13 cellular contexts compared by ENCODE assay signal in the genomic region with DNA sequence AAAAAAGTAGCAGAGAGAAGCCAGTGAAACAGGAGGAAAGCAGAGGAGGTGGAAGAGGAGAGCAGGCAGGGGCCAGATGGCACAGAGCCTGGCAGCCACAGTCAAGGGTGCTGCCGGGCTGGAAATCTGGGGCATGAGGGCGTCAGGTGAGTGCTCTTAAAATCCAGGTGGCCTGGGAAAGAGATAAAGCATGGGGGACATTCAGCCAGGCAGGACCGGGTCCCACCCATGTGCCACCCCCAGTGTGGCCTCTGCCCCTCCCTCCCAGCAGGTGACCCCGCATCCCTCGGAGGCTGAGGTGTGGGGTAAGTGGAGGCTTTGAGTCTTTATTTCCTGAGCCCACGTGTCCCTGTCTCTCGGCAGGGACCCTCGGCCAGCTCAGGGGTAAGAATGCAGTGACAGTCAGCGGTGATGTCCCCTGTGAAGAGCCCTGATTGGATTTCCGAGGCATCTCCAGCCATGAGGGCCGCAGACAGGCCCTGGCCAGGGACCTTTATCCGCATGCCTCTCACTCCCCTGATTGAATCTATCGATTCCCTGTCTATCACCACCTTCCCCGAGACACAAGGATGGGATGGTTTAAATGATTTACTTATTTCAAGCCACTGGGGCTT. TPM values are rescaled to one million over a fixed set of nuclear protein-coding genes. Genes with fewer than 3 reads are reported as not detected.
DNase-seq lines count a peak whose midpoint lies in the region; ATAC-seq and TF ChIP-seq lines count a peak whose summit lies in the region.
"Had no signal": no experiment of that assay in that cellular context is flagged by ENCODE, and none has a peak within 500 bp of the region (broad histone marks: within the 10 kb centered on the region; RNA-seq: fewer than 3 reads in every experiment).

No MANE protein-coding gene starts in this region.

- no peaks in the 10 kb centered on the region; the same call in 2 of the 3 replicates for H3K9me3 Mint-ChIP-seq in GM23338

- no peaks in the 10 kb centered on the region for H3K4me1 ChIP-seq in GM23338 (ENCODE audit: insufficient read depth)
- H3K4me1 ChIP-seq: BE2C had no signal

- H3K27me3 Mint-ChIP-seq in GM23338 (ENCODE audit: insufficient read depth, low read depth, poor library complexity) = no peaks in the 10 kb centered on the region

- TF ChIP-seq CTCF in GM23338 (conservative IDR thresholded peaks at IDR 0.05; ENCODE audit: low read depth in 2 of 2) (no peak), RWPE1 (conservative IDR thresholded peaks at IDR 0.05; ENCODE audit: low read depth) (no peak), GM13976 (IDR thresholded peaks at IDR 0.05; ENCODE audit: borderline replicate concordance, control extremely low read depth, extremely low read depth, insufficient read depth, missing control alignments) (no peak)

- H4K20me1 ChIP-seq in GM23338 (replicated peaks; ENCODE audit: insufficient read depth) = no peaks in the 10 kb centered on the region

- no peaks in the 10 kb centered on the region for H3K36me3 ChIP-seq in GM23338 (ENCODE audit: insufficient read depth)
- H3K36me3 ChIP-seq: BE2C had no signal

- no peak overlapping the region for H3K27ac ChIP-seq in GM23338 (ENCODE audit: low read depth)
- H3K27ac ChIP-seq in RWPE1 = peak overlapping the region; percentile 87

- H3K79me2 ChIP-seq in GM23338 (replicated peaks; ENCODE audit: insufficient read depth) = no peaks in the 10 kb centered on the region

- H3K27me3 ChIP-seq in GM23338 (ENCODE audit: insufficient read depth) = no peaks in the 10 kb centered on the region
- H3K27me3 ChIP-seq: BE2C had no signal

- no peak overlapping the region for H3K4me3 Mint-ChIP-seq in GM23338

- ATAC-seq in GM23338 = peak; percentile 69
- no peak for ATAC-seq in GM21381 (IDR thresholded peaks at IDR 0.05; ENCODE audit: unreplicated experiment)

- H3K4me2 ChIP-seq in GM23338 = no peak overlapping the region

- H3K36me3 Mint-ChIP-seq in GM23338 (ENCODE audit: low read depth) = no peaks in the 10 kb centered on the region; the same call in 2 of the 3 replicates
- H3K36me3 Mint-ChIP-seq: CD4-positive, alpha-beta memory T cell had no signal

- POLR2A ChIA-PET in RWPE1 (lab: Yijun Ruan, JAX; ENCODE audit: low non-redundant PET) = no interaction called here

- H3K9me2 ChIP-seq in GM23338 (ENCODE audit: insufficient read depth) = no peaks in the 10 kb centered on the region

- intact Hi-C loops in posterior vena cava (cut with DNase I) = loop anchor here in 1 of 2 donors (10.0 kb wide), 2 partner anchors 76 to 1086 kb away; no protein-coding TSS in a partner anchor

- DNase-seq in GM23338 (ENCODE audit: low spot score) (peak; percentile 12), NCI-H1694 treated with DMSO at 0.1 percent for 48 hours (lab: John Stamatoyannopoulos, UW) (peak; percentile 42), RWPE1 (ENCODE audit: low spot score) (no peak), posterior vena cava (ENCODE audit: low spot score) (peak; percentile 72), GM13976 (ENCODE audit: low spot score) (no peak), RKO (ENCODE audit: low spot score) (no peak)
- DNase-seq: BE2C; CD4-positive, alpha-beta memory T cell; Karpas-422; NCI-H1105 treated with DMSO at 0.1 percent for 48 hours; NCI-H2081; NCI-H446 treated with DMSO at 0.1 percent for 48 hours had no signal

- peaks cover 8% of the 10 kb centered on the region for H3K4me1 Mint-ChIP-seq in GM23338
- H3K4me1 Mint-ChIP-seq: CD4-positive, alpha-beta memory T cell had no signal

- in situ Hi-C loops in GM13976 (cut with MboI; ENCODE audit: low sequenced_read_pairs, unreplicated experiment) = no loop called here

- no peaks in the 10 kb centered on the region for H3F3A ChIP-seq in GM23338 (replicated peaks; ENCODE audit: low read depth)

- no peak overlapping the region for H3K27ac Mint-ChIP-seq in GM23338
- H3K27ac Mint-ChIP-seq: CD4-positive, alpha-beta memory T cell had no signal

- CTCF ChIA-PET in RWPE1 (lab: Yijun Ruan, JAX) = interaction anchor here (2.7 kb wide), 1 partner anchor 33 kb away, joined by 11 read pairs; no protein-coding TSS in a partner anchor

- no peak overlapping the region for H3K4me3 ChIP-seq in GM23338

- no peak overlapping the region for H2AFZ ChIP-seq in GM23338

TF ChIP-seq in GM23338, 12 proteins besides CTCF, POLR2A, EP300 and RAD21:
- TF ChIP-seq EZH2phosphoT487 (IDR thresholded peaks at IDR 0.05; ENCODE audit: unreplicated experiment) = no peak
- TF ChIP-seq EZH2 (IDR thresholded peaks at IDR 0.05; ENCODE audit: low read depth, unreplicated experiment) = no peak
- TF ChIP-seq ZNF114 (CRISPR knock-in tag; IDR thresholded peaks at IDR 0.05) = no peak
- no peak for TF ChIP-seq NANOG (IDR thresholded peaks at IDR 0.05; ENCODE audit: borderline replicate concordance)
- TF ChIP-seq, protein P1, sequence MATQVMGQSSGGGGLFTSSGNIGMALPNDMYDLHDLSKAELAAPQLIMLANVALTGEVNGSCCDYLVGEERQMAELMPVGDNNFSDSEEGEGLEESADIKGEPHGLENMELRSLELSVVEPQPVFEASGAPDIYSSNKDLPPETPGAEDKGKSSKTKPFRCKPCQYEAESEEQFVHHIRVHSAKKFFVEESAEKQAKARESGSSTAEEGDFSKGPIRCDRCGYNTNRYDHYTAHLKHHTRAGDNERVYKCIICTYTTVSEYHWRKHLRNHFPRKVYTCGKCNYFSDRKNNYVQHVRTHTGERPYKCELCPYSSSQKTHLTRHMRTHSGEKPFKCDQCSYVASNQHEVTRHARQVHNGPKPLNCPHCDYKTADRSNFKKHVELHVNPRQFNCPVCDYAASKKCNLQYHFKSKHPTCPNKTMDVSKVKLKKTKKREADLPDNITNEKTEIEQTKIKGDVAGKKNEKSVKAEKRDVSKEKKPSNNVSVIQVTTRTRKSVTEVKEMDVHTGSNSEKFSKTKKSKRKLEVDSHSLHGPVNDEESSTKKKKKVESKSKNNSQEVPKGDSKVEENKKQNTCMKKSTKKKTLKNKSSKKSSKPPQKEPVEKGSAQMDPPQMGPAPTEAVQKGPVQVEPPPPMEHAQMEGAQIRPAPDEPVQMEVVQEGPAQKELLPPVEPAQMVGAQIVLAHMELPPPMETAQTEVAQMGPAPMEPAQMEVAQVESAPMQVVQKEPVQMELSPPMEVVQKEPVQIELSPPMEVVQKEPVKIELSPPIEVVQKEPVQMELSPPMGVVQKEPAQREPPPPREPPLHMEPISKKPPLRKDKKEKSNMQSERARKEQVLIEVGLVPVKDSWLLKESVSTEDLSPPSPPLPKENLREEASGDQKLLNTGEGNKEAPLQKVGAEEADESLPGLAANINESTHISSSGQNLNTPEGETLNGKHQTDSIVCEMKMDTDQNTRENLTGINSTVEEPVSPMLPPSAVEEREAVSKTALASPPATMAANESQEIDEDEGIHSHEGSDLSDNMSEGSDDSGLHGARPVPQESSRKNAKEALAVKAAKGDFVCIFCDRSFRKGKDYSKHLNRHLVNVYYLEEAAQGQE (IDR thresholded peaks at IDR 0.05; ENCODE audit: unreplicated experiment) = no peak
- TF ChIP-seq JUNB (IDR thresholded peaks at IDR 0.05; ENCODE audit: unreplicated experiment) = no peak
- TF ChIP-seq ZNF331 (CRISPR knock-in tag; IDR thresholded peaks at IDR 0.05; ENCODE audit: low read depth) = no peak
- no peak for TF ChIP-seq POLR2AphosphoS5 (IDR thresholded peaks at IDR 0.05; ENCODE audit: low read depth)
- TF ChIP-seq STAT1 (IDR thresholded peaks at IDR 0.05; ENCODE audit: unreplicated experiment) = no peak
- TF ChIP-seq, protein P2, sequence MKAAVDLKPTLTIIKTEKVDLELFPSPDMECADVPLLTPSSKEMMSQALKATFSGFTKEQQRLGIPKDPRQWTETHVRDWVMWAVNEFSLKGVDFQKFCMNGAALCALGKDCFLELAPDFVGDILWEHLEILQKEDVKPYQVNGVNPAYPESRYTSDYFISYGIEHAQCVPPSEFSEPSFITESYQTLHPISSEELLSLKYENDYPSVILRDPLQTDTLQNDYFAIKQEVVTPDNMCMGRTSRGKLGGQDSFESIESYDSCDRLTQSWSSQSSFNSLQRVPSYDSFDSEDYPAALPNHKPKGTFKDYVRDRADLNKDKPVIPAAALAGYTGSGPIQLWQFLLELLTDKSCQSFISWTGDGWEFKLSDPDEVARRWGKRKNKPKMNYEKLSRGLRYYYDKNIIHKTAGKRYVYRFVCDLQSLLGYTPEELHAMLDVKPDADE (IDR thresholded peaks at IDR 0.05) = no peak
TF ChIP-seq in GM23338: peak in this region for 0.

RNA-seq across cellular contexts. Expression of a gene that starts 33.8 kb away (rescaled TPM):
- 14.0 and 20.7 TPM in 2 replicates for total RNA-seq in GM23338 (2014; rRNA removed; shearing (Covaris generic))
- 9.5 and 10.7 TPM in 2 replicates for polyA plus RNA-seq in GM23338 (2016; fragmentation: Nextera tagmentation; extraction: Ambion mirVana)
- total RNA-seq in posterior vena cava = 100 to 1,000 TPM in 1 of 2 donors, 10 to 100 TPM in 1; 89.4 to 141 TPM

Comparison
In these comparisons a context has a peak if more than half of its experiments do, and no peak if none do; other contexts are left out.
1. DNase-seq: peak in GM23338 (single experiment), NCI-H1694 treated with DMSO at 0.1 percent for 48 hours (single experiment) and posterior vena cava (single experiment); none in RWPE1 (single experiment), GM13976 (single experiment) and RKO (single experiment).